In the genomic region with DNA sequence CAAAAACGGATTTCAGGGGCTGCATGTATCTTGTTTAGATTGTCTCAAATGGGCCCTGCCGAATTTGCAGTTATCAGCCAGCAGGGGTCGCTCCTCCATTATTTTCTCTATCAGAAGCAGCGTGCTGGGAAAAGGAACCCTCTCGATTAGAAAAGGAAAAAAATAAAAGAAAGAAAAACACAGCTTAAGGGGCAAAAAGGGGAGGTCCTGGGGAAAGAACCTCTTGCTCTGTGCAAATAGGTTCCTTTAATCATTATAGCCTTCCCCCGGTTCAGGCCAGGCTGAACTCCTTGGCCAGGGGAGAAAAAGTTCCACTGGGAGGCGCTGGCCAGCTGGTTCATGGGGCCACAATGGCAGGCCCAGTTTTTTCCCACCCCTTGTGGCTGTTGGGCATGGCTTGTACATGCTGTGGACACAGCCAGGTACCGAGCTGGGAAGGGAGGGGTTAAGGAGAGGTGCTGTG, we compare ENCODE assay signal across 9 cellular contexts. TPM values are rescaled to one million over a fixed set of nuclear protein-coding genes. Genes with fewer than 3 reads are reported as not detected.
DNase-seq lines count a peak whose midpoint lies in the region; ATAC-seq, FAIRE-seq and TF ChIP-seq lines count a peak whose summit lies in the region.
"Had no signal": no experiment of that assay in that cellular context is flagged by ENCODE, and none has a peak within 500 bp of the region (broad histone marks: within the 10 kb centered on the region; RNA-seq: fewer than 3 reads in every experiment).

No MANE protein-coding gene starts in this region.

- H3K27me3 Mint-ChIP-seq in activated CD8-positive, alpha-beta T cell treated with anti-CD3 and anti-CD28 coated beads for 36 hours: peaks cover 11% of the 10 kb centered on the region
- H3K27me3 Mint-ChIP-seq in activated CD8-positive, alpha-beta T cell treated with anti-CD3 and anti-CD28 coated beads, Interleukin-2, amount 10 ng/mL, durations not matched to agents 7 days and 5 days (ENCODE audit: low read depth): peaks cover 12% of the 10 kb centered on the region

- no peak overlapping the region for H3K4me3 Mint-ChIP-seq in activated CD8-positive, alpha-beta T cell treated with anti-CD3 and anti-CD28 coated beads for 36 hours
- no peak overlapping the region for H3K4me3 Mint-ChIP-seq in activated CD8-positive, alpha-beta T cell treated with anti-CD3 and anti-CD28 coated beads, Interleukin-2, amount 10 ng/mL, durations not matched to agents 7 days and 5 days
- H3K4me3 Mint-ChIP-seq: activated naive CD8-positive, alpha-beta T cell treated with anti-CD3 and anti-CD28 coated beads for 36 hours had no signal

- H3K9me3 Mint-ChIP-seq in activated CD8-positive, alpha-beta T cell treated with anti-CD3 and anti-CD28 coated beads for 36 hours: peaks cover 4% of the 10 kb centered on the region
- H3K9me3 Mint-ChIP-seq in activated CD8-positive, alpha-beta T cell treated with anti-CD3 and anti-CD28 coated beads, Interleukin-2, amount 10 ng/mL, durations not matched to agents 7 days and 5 days (ENCODE audit: insufficient read depth): no peaks in the 10 kb centered on the region
- H3K9me3 Mint-ChIP-seq: activated naive CD8-positive, alpha-beta T cell treated with anti-CD3 and anti-CD28 coated beads for 36 hours had no signal

- CTCF ChIA-PET in activated CD8-positive, alpha-beta T cell treated with anti-CD3 and anti-CD28 coated beads for 36 hours (lab: Charles Lee): interaction anchor here (0.6 to 1.8 kb wide), 4 partner anchors 10 to 456 kb away, joined by 3 to 5 read pairs (median 4); no protein-coding TSS in a partner anchor
- CTCF ChIA-PET in activated CD8-positive, alpha-beta T cell treated with anti-CD3 and anti-CD28 coated beads, Interleukin-2, amount 10 ng/mL, durations not matched to agents 7 days and 5 days (lab: Charles Lee): interaction anchor here (1.3 kb wide), 1 partner anchor 10 kb away, joined by 5 read pairs; no protein-coding TSS in a partner anchor

- H3K27ac Mint-ChIP-seq in activated CD8-positive, alpha-beta T cell treated with anti-CD3 and anti-CD28 coated beads for 36 hours: no peak overlapping the region
- no peak overlapping the region for H3K27ac Mint-ChIP-seq in activated CD8-positive, alpha-beta T cell treated with anti-CD3 and anti-CD28 coated beads, Interleukin-2, amount 10 ng/mL, durations not matched to agents 7 days and 5 days
- H3K27ac Mint-ChIP-seq: activated naive CD8-positive, alpha-beta T cell treated with anti-CD3 and anti-CD28 coated beads for 36 hours had no signal

- no peaks in the 10 kb centered on the region for H3K36me3 Mint-ChIP-seq in activated CD8-positive, alpha-beta T cell treated with anti-CD3 and anti-CD28 coated beads for 36 hours (ENCODE audit: low read depth)
- no peaks in the 10 kb centered on the region for H3K36me3 Mint-ChIP-seq in activated CD8-positive, alpha-beta T cell treated with anti-CD3 and anti-CD28 coated beads, Interleukin-2, amount 10 ng/mL, durations not matched to agents 7 days and 5 days (ENCODE audit: low read depth)
- H3K36me3 Mint-ChIP-seq: activated naive CD8-positive, alpha-beta T cell treated with anti-CD3 and anti-CD28 coated beads for 36 hours had no signal

- no peaks in the 10 kb centered on the region for H3K4me1 Mint-ChIP-seq in activated CD8-positive, alpha-beta T cell treated with anti-CD3 and anti-CD28 coated beads for 36 hours (ENCODE audit: low read depth)
- no peaks in the 10 kb centered on the region for H3K4me1 Mint-ChIP-seq in activated CD8-positive, alpha-beta T cell treated with anti-CD3 and anti-CD28 coated beads, Interleukin-2, amount 10 ng/mL, durations not matched to agents 7 days and 5 days (ENCODE audit: low read depth)
- H3K4me1 Mint-ChIP-seq: activated naive CD8-positive, alpha-beta T cell treated with anti-CD3 and anti-CD28 coated beads for 36 hours had no signal

- FAIRE-seq in H54 (lab: Jason Lieb, UNC): no peak

- no peak for ATAC-seq in activated CD8-positive, alpha-beta T cell treated with anti-CD3 and anti-CD28 coated beads for 36 hours
- no peak for ATAC-seq in activated CD8-positive, alpha-beta T cell treated with anti-CD3 and anti-CD28 coated beads, Interleukin-2, amount 10 ng/mL, durations not matched to agents 7 days and 5 days

- peak; percentile 67 for TF ChIP-seq CTCF in activated CD8-positive, alpha-beta T cell treated with anti-CD3 and anti-CD28 coated beads for 36 hours (IDR thresholded peaks at IDR 0.05)
- TF ChIP-seq CTCF in NB4 (IDR thresholded peaks at IDR 0.05; ENCODE audit: low read depth, low read length) (peak; percentile 22), cardiac fibroblast (IDR thresholded peaks at IDR 0.05; ENCODE audit: low read depth, low read length) (peak; percentile 57), retinal pigment epithelial cell (conservative IDR thresholded peaks at IDR 0.05; ENCODE audit: low read depth, low read length) (peak; percentile 46)

- DNase-seq in activated CD8-positive, alpha-beta T cell treated with anti-CD3 and anti-CD28 coated beads for 36 hours: peak; percentile 27
- DNase-seq in activated CD8-positive, alpha-beta T cell treated with anti-CD3 and anti-CD28 coated beads, Interleukin-2, amount 10 ng/mL, durations not matched to agents 7 days and 5 days: no peak
- peak; percentile 38 for DNase-seq in NB4 (ENCODE audit: low read depth)
- DNase-seq in cardiac fibroblast (ENCODE audit: low read depth in 2 of 2): peak in 1 of 2 donors; percentile 41
- DNase-seq in retinal pigment epithelial cell (ENCODE audit: low read depth): no peak
- DNase-seq in H54 (ENCODE audit: insufficient read length, low spot score): no peak
- no peak for DNase-seq in AG08396 (ENCODE audit: low spot score)
- no peak for DNase-seq in retina
- DNase-seq: activated naive CD8-positive, alpha-beta T cell treated with anti-CD3 and anti-CD28 coated beads for 36 hours had no signal

- POLR2A ChIA-PET in activated CD8-positive, alpha-beta T cell treated with anti-CD3 and anti-CD28 coated beads for 36 hours (lab: Charles Lee): no interaction called here
- POLR2A ChIA-PET in activated CD8-positive, alpha-beta T cell treated with anti-CD3 and anti-CD28 coated beads, Interleukin-2, amount 10 ng/mL, durations not matched to agents 7 days and 5 days (lab: Charles Lee): no interaction called here

- TF ChIP-seq POLR2A in NB4 (IDR thresholded peaks at IDR 0.05; ENCODE audit: extremely low read depth, insufficient read length): no peak
- TF ChIP-seq POLR2A in H54 (IDR thresholded peaks at IDR 0.05; ENCODE audit: low read depth, low read length): no peak

- H3K4me3 ChIP-seq in NB4 (ENCODE audit: low read depth, low read length) (no peak overlapping the region), cardiac fibroblast (replicated peaks in 1 of 2; ENCODE audit: low read depth in 2 of 2, low read length in 2 of 2) (no peak overlapping the region), retinal pigment epithelial cell (ENCODE audit: low read length) (no peak overlapping the region)

- intact Hi-C loops in activated CD8-positive, alpha-beta T cell treated with anti-CD3 and anti-CD28 coated beads for 36 hours (cut with micrococcal nuclease): no loop called here

RNA-seq across cellular contexts. Expression of a gene that starts 25.0 kb away (rescaled TPM):
- under 1 TPM; 0.43 to 0.56 TPM for total RNA-seq in activated CD8-positive, alpha-beta T cell treated with anti-CD3 and anti-CD28 coated beads for 36 hours
- not detected for total RNA-seq in activated CD8-positive, alpha-beta T cell treated with anti-CD3 and anti-CD28 coated beads, Interleukin-2, amount 10 ng/mL, durations not matched to agents 7 days and 5 days

RNA-seq across cellular contexts. Expression of a gene that starts 27.8 kb away (rescaled TPM):
- total RNA-seq in activated CD8-positive, alpha-beta T cell treated with anti-CD3 and anti-CD28 coated beads for 36 hours: not detected
- not detected for total RNA-seq in activated CD8-positive, alpha-beta T cell treated with anti-CD3 and anti-CD28 coated beads, Interleukin-2, amount 10 ng/mL, durations not matched to agents 7 days and 5 days
- total RNA-seq: activated naive CD8-positive, alpha-beta T cell treated with anti-CD3 and anti-CD28 coated beads for 36 hours had no signal

Comparison
In these comparisons a context has a peak if more than half of its experiments do, and no peak if none do; other contexts are left out.
1. DNase-seq: peak in activated CD8-positive, alpha-beta T cell treated with anti-CD3 and anti-CD28 coated beads for 36 hours (single experiment) and NB4 (single experiment); none in activated CD8-positive, alpha-beta T cell treated with anti-CD3 and anti-CD28 coated beads, Interleukin-2, amount 10 ng/mL, durations not matched to agents 7 days and 5 days (single experiment), retinal pigment epithelial cell (single experiment), H54 (single experiment), AG08396 (single experiment) and retina (single experiment).
2. Peak in every context shown above with its lines, with median percentiles within 50 percentile points of each other: CTCF ChIP-seq.